Comparison of ENCODE assay signal across 20 cellular contexts in the genomic region with DNA sequence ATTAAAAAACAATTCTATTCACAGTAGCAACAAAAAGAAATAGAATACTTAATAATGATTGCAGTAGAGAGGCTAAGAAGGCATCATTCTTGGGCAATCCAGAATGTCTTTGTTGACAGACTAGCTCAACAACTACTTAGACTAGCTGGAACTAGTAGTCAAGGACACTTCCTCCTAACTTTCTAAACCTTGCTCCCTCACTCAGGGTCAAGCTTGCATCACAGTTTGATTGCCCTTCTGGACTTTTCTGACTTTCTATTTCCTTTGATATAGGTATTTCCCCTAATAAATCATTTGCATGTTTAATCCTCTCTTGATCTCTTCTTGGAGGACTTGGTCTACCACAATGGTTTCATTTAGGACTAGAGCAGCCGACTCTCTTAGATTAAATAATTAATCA.
DNase-seq lines count a peak whose midpoint lies in the region; ATAC-seq and TF ChIP-seq lines count a peak whose summit lies in the region.
"Had no signal": no experiment of that assay in that cellular context is flagged by ENCODE, and none has a peak within 500 bp of the region (broad histone marks: within the 10 kb centered on the region; RNA-seq: fewer than 3 reads in every experiment).

No MANE protein-coding gene starts in this region.

- no peak overlapping the region for H2AFZ ChIP-seq in MM.1S (ENCODE audit: low read length)
- H2AFZ ChIP-seq: GM23248 had no signal

- no peaks in the 10 kb centered on the region for H4K20me1 ChIP-seq in MM.1S (ENCODE audit: insufficient read depth, low read length)
- H4K20me1 ChIP-seq: BLaER1 treated with 17β-estradiol and CSF1 and Interleukin-3, amounts not matched to agents 10 nM and 100 nM had no signal

- no peaks in the 10 kb centered on the region for H3F3A ChIP-seq in MM.1S (ENCODE audit: insufficient read depth, low read length)

- ATAC-seq in left colon = peak; percentile 43
- ATAC-seq in lung (ENCODE audit: insufficient read depth, low FRiP score) = peak; percentile 53
- ATAC-seq in upper lobe of right lung = peak; percentile 87
- ATAC-seq: A549 had no signal

- H3K27me3 ChIP-seq in MM.1S (replicated peaks; ENCODE audit: insufficient read depth, low read length) (peaks cover 12% of the 10 kb centered on the region; the same call in 1 of the 2 replicates), lung (ENCODE audit: control insufficient read depth, insufficient read depth) (no peaks in the 10 kb centered on the region), upper lobe of right lung (no peaks in the 10 kb centered on the region)
- H3K27me3 ChIP-seq: BE2C; BLaER1 treated with 17β-estradiol and CSF1 and Interleukin-3, amounts not matched to agents 10 nM and 100 nM had no signal

- no peak overlapping the region for H3K9ac ChIP-seq in MM.1S (ENCODE audit: low read length)
- H3K9ac ChIP-seq: BLaER1 treated with 17β-estradiol and CSF1 and Interleukin-3, amounts not matched to agents 10 nM and 100 nM; GM23248 had no signal

- H3K36me3 ChIP-seq in MM.1S (replicated peaks; ENCODE audit: insufficient read depth, low read length) = no peaks in the 10 kb centered on the region
- H3K36me3 ChIP-seq in lung (ENCODE audit: control insufficient read depth in 2 of 2, insufficient read depth in 2 of 2, low read length in 2 of 2) = no peaks in the 10 kb centered on the region
- no peaks in the 10 kb centered on the region for H3K36me3 ChIP-seq in upper lobe of right lung
- H3K36me3 ChIP-seq: BE2C; BLaER1 treated with 17β-estradiol and CSF1 and Interleukin-3, amounts not matched to agents 10 nM and 100 nM had no signal

- no peaks in the 10 kb centered on the region for H3K79me2 ChIP-seq in MM.1S (ENCODE audit: low read length)

- no peaks in the 10 kb centered on the region for H3K9me2 ChIP-seq in MM.1S (replicated peaks; ENCODE audit: insufficient read depth, low read length)

- H3K9me3 ChIP-seq in MM.1S (replicated peaks; ENCODE audit: insufficient read depth, low read length) = no peaks in the 10 kb centered on the region
- H3K9me3 ChIP-seq in lung (ENCODE audit: control insufficient read depth in 2 of 2, insufficient read depth in 1 of 2, low read length in 1 of 2) = no peaks in the 10 kb centered on the region
- H3K9me3 ChIP-seq in upper lobe of right lung = no peaks in the 10 kb centered on the region
- H3K9me3 ChIP-seq: A549; BE2C; BLaER1 treated with 17β-estradiol and CSF1 and Interleukin-3, amounts not matched to agents 10 nM and 100 nM had no signal

- H3K27ac ChIP-seq in MM.1S (ENCODE audit: low read length) (no peak overlapping the region), lung (ENCODE audit: low read depth in 1 of 2, low read length in 1 of 2) (no peak overlapping the region), upper lobe of right lung (no peak overlapping the region)
- H3K27ac ChIP-seq: A549; BLaER1 treated with 17β-estradiol and CSF1 and Interleukin-3, amounts not matched to agents 10 nM and 100 nM; GM23248 had no signal

- H3K4me3 ChIP-seq in MM.1S (ENCODE audit: low read length) (no peak overlapping the region), lung (no peak overlapping the region), upper lobe of right lung (no peak overlapping the region)
- H3K4me3 ChIP-seq: A549; BLaER1 treated with 17β-estradiol and CSF1 and Interleukin-3, amounts not matched to agents 10 nM and 100 nM; GM23248 had no signal

- H3K4me2 ChIP-seq in MM.1S (ENCODE audit: low read depth, low read length) = 0 out of 2 replicates have a peak overlapping the region, but pooled peaks have one; percentile 3
- H3K4me2 ChIP-seq: A549; BLaER1 treated with 17β-estradiol and CSF1 and Interleukin-3, amounts not matched to agents 10 nM and 100 nM had no signal

- DNase-seq in MM.1S = peak; percentile 75
- no peak for DNase-seq in left colon
- DNase-seq in lung (ENCODE audit: low spot score) = no peak
- no peak for DNase-seq in upper lobe of right lung
- DNase-seq in superior temporal gyrus (ENCODE audit: extremely low spot score) = no peak
- DNase-seq in NCI-H1694 (lab: John Stamatoyannopoulos, UW) = no peak
- no peak for DNase-seq in mesenteric fat pad (ENCODE audit: low spot score)
- DNase-seq: 8988T; ACHN; AML-193; BE2C; CD4-positive, alpha-beta T cell; CD8-positive, alpha-beta memory T cell; DMS 273 treated with DMSO at 0.1 percent for 48 hours; DND-41; GM23248; H7; HCEC 1CT had no signal

- WGBS in lung, 2 donors = 70 to 86% methylated on average over 1 of the region's 1 CpG

- intact Hi-C loops in left colon (cut with DNase I, micrococcal nuclease) = no loop called here
- intact Hi-C loops in upper lobe of right lung (cut with DNase I) = no loop called here

- no peak for TF ChIP-seq CTCF in MM.1S (IDR thresholded peaks at IDR 0.05; ENCODE audit: low read length)
- no peak for TF ChIP-seq CTCF in lung (IDR thresholded peaks at IDR 0.05; ENCODE audit: control extremely low read depth, extremely low read depth)
- TF ChIP-seq CTCF in upper lobe of right lung (IDR thresholded peaks at IDR 0.05) = no peak

- peaks cover 16% of the 10 kb centered on the region for H3K4me1 ChIP-seq in MM.1S (ENCODE audit: low read length)
- H3K4me1 ChIP-seq in lung (ENCODE audit: control insufficient read depth in 2 of 2, insufficient read depth in 2 of 2, low read length in 2 of 2) = no peaks in the 10 kb centered on the region
- H3K4me1 ChIP-seq in upper lobe of right lung = no peaks in the 10 kb centered on the region
- H3K4me1 ChIP-seq: A549, BE2C had no signal
